15 cellular contexts compared by ENCODE assay signal in the genomic region with DNA sequence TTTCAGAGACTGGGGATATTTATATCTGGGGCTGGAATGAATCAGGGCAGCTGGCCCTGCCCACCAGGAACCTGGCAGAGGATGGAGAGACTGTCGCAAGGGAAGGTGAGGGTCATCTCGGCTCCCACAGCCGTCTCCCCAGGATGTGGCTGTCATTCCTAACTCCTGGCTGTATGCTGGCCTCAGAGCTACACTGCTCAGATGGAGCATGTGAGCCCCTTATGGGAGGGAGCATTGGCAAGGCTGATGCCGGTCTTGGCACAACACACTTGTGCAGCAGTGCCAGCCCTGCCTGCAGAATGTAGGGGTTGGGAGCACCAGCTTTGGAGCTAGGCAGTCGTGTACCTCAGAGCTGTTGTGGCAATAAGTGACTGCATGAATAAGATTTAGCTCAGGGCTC. TPM values are rescaled to one million over a fixed set of nuclear protein-coding genes. Genes with fewer than 3 reads are reported as not detected.
DNase-seq lines count a peak whose midpoint lies in the region; ATAC-seq and TF ChIP-seq lines count a peak whose summit lies in the region.
"Had no signal": no experiment of that assay in that cellular context is flagged by ENCODE, and none has a peak within 500 bp of the region (broad histone marks: within the 10 kb centered on the region; RNA-seq: fewer than 3 reads in every experiment).

No MANE protein-coding gene starts in this region.

- ATAC-seq in heart left ventricle = peak; percentile 68 to 90 (median 87)
- ATAC-seq: naive thymus-derived CD4-positive, alpha-beta T cell; stimulated activated memory B cell treated with anti-CD40 and anti-IgM and Interleukin-4, amounts not matched to agents 10 μg/mL and 1 μg/mL and 100 μg/mL, for 72 hours had no signal

- H3K27me3 Mint-ChIP-seq in endothelial cell (ENCODE audit: unreplicated experiment) = peaks cover 10% of the 10 kb centered on the region
- H3K27me3 Mint-ChIP-seq: CD4-positive, alpha-beta T cell; naive thymus-derived CD4-positive, alpha-beta T cell; stimulated activated memory B cell treated with anti-CD40 and anti-IgM and Interleukin-4, amounts not matched to agents 10 μg/mL and 1 μg/mL and 100 μg/mL, for 72 hours had no signal

- DNase-seq in EH (ENCODE audit: low read depth) (peak; percentile 60), anterior cingulate cortex (lab: John Stamatoyannopoulos, UW) (peak in 54 of 58 donors; percentile 5 to 89 (median 60)), heart left ventricle (peak in 4 of 5 donors; percentile 73 to 82 (median 76)), retinal pigment epithelial cell (ENCODE audit: low read depth) (peak; percentile 76), NCI-H748 treated with DMSO at 0.1 percent for 48 hours (lab: John Stamatoyannopoulos, UW) (no peak), NCI-H2171 (lab: John Stamatoyannopoulos, UW) (no peak), SKM-1 treated with dmso at 0.1 percent for 144 hours (lab: John Stamatoyannopoulos, UW; ENCODE audit: unreplicated experiment) (no peak), endothelial cell (ENCODE audit: low spot score) (no peak)
- DNase-seq: activated gamma-delta T cell; CD4-positive, alpha-beta T cell; HCEC 1CT; naive thymus-derived CD4-positive, alpha-beta T cell; NCI-H510A treated with DMSO at 0.1 percent for 48 hours; SK-N-SH had no signal

- H3K36me3 Mint-ChIP-seq in endothelial cell (ENCODE audit: low read depth, unreplicated experiment) = peaks cover 7% of the 10 kb centered on the region

- no peak for TF ChIP-seq POLR2A in heart left ventricle (IDR thresholded peaks at IDR 0.05)

- H3K4me1 ChIP-seq in heart left ventricle = peaks cover 0 to 50% (median 29%) of the 10 kb centered on the region in 12 donors

- H3K4me3 Mint-ChIP-seq in endothelial cell (ENCODE audit: unreplicated experiment) = no peak overlapping the region
- H3K4me3 Mint-ChIP-seq: CD4-positive, alpha-beta T cell; naive thymus-derived CD4-positive, alpha-beta T cell; stimulated activated memory B cell treated with anti-CD40 and anti-IgM and Interleukin-4, amounts not matched to agents 10 μg/mL and 1 μg/mL and 100 μg/mL, for 72 hours had no signal

- intact Hi-C loops in heart left ventricle (cut with DNase I) = loop anchor here (5.0 to 10.0 kb wide), 9 partner anchors 32 to 312 kb away; a partner anchor contains a TSS

- H3K4me1 Mint-ChIP-seq in endothelial cell (ENCODE audit: unreplicated experiment) = peaks cover 2% of the 10 kb centered on the region

- H3K27ac Mint-ChIP-seq in endothelial cell (ENCODE audit: unreplicated experiment) = no peak overlapping the region
- H3K27ac Mint-ChIP-seq: CD4-positive, alpha-beta T cell; stimulated activated memory B cell treated with anti-CD40 and anti-IgM and Interleukin-4, amounts not matched to agents 10 μg/mL and 1 μg/mL and 100 μg/mL, for 72 hours had no signal

- 43 to 60% (median 51%) methylated on average over 4 to 5 of the region's 5 CpGs for WGBS in heart left ventricle, 4 donors

- H3K27ac ChIP-seq in heart left ventricle = peak overlapping the region in 8 of 12 donors; percentile 23 to 69 (median 48)

- H3K27me3 ChIP-seq in heart left ventricle = no peaks in the 10 kb centered on the region

- TF ChIP-seq CTCF in heart left ventricle (IDR thresholded peaks at IDR 0.05) = no peak
- TF ChIP-seq CTCF in retinal pigment epithelial cell (conservative IDR thresholded peaks at IDR 0.05; ENCODE audit: low read depth, low read length) = no peak
- TF ChIP-seq CTCF in endothelial cell (IDR thresholded peaks at IDR 0.05; ENCODE audit: unreplicated experiment) = no peak

- H3K4me3 ChIP-seq in heart left ventricle (no peak overlapping the region), retinal pigment epithelial cell (ENCODE audit: low read length) (no peak overlapping the region)

- peaks cover 0 to 49% (median 36%) of the 10 kb centered on the region in 9 donors for H3K36me3 ChIP-seq in heart left ventricle

- no peaks in the 10 kb centered on the region for H3K9me3 Mint-ChIP-seq in endothelial cell (ENCODE audit: unreplicated experiment)
- H3K9me3 Mint-ChIP-seq: CD4-positive, alpha-beta T cell; naive thymus-derived CD4-positive, alpha-beta T cell; stimulated activated memory B cell treated with anti-CD40 and anti-IgM and Interleukin-4, amounts not matched to agents 10 μg/mL and 1 μg/mL and 100 μg/mL, for 72 hours had no signal

- H3K9me3 ChIP-seq in heart left ventricle = no peaks in the 10 kb centered on the region
- H3K9me3 ChIP-seq: SK-N-SH had no signal

RNA-seq across cellular contexts. Expression of a gene that starts 5.2 kb away (rescaled TPM):
- 10 to 100 TPM in 1 of 9 donors, 1 to 10 TPM in 8; 5.6 to 11.1 (median 7.3) TPM for total RNA-seq in heart left ventricle
- polyA plus RNA-seq in heart left ventricle = 1 to 10 TPM; 5.4 to 6.9 TPM
- total RNA-seq in endothelial cell (ENCODE audit: unreplicated experiment) = 5.2 TPM

RNA-seq across cellular contexts. Expression of a gene that starts 24.8 kb away (rescaled TPM):
- total RNA-seq in heart left ventricle (10 to 100 TPM; 12.0 to 34.0 (median 21.9) TPM), endothelial cell (ENCODE audit: unreplicated experiment) (102 TPM)
- polyA plus RNA-seq in heart left ventricle = 10 to 100 TPM; 20.0 to 24.9 TPM

RNA-seq across cellular contexts. Expression of a gene that starts 27.5 kb away (rescaled TPM):
- total RNA-seq in heart left ventricle (10 to 100 TPM; 10.9 to 19.9 (median 15.2) TPM), endothelial cell (ENCODE audit: unreplicated experiment) (14.5 TPM)
- polyA plus RNA-seq in heart left ventricle = 10 to 100 TPM; 13.9 to 16.8 TPM

RNA-seq across cellular contexts. Expression of a gene that starts 34.4 kb away (rescaled TPM):
- total RNA-seq in heart left ventricle (10 to 100 TPM in 2 of 9 donors, 1 to 10 TPM in 7; 3.1 to 25.7 (median 4.7) TPM), endothelial cell (ENCODE audit: unreplicated experiment) (19.5 TPM)
- 1 to 10 TPM; 1.9 to 4.7 TPM for polyA plus RNA-seq in heart left ventricle

RNA-seq across cellular contexts. Expression of a gene that starts 56.8 kb away (rescaled TPM):
- 100 to 1,000 TPM in 3 of 9 donors, 10 to 100 TPM in 6; 62.2 to 145 (median 89.0) TPM for total RNA-seq in heart left ventricle
- polyA plus RNA-seq in heart left ventricle = 10 to 100 TPM; 38.7 to 42.3 TPM
- total RNA-seq in endothelial cell (ENCODE audit: unreplicated experiment) = 72.2 TPM

Comparison
In these comparisons a context has a peak if more than half of its experiments do, and no peak if none do; other contexts are left out.
1. DNase-seq: peak in EH (single experiment), anterior cingulate cortex (54 of 58), heart left ventricle (4 of 5) and retinal pigment epithelial cell (single experiment); none in NCI-H748 treated with DMSO at 0.1 percent for 48 hours (single experiment), NCI-H2171 (single experiment), SKM-1 treated with dmso at 0.1 percent for 144 hours (single experiment) and endothelial cell (single experiment).